ENCODE assay signal across 1 cellular context in the genomic region with DNA sequence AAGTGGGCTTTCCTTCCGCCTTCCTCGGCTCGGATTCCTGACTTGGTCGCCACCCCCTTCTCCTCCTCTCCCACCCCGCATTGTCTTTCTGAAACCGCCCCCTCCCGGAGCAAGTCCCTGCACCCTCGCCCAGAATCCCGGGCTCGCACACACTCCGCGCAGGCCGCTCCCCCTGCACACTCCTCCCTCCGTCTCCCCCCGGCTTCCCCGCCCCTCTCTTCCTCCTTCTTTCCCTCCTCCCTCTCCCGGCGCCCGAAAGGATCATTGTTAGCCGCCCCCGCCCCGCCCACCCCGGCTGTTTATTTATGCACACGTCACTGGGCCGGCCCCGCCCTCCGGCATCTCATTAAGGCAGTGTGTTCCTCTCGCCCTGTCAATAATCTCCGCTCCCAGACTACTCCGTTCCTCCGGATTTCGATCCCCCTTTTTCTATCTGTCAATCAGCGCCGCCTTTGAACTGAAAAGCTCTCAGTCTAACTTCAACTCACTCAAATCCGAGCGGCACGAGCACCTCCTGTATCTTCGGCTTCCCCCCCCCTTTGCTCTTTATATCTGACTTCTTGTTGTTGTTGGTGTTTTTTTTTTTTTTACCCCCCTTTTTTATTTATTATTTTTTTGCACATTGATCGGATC.
A peak's percentile ranks its signal among the peaks of the same experiment; 100 is the strongest.
TF ChIP-seq lines count a peak whose summit lies in the region.

A gene (plus strand): TSS at position 373 of the 633 bp plus-strand sequence. CDS start 510 bp downstream, outside the sequence.

TF ChIP-seq in HepG2, 621 proteins besides CTCF, POLR2A, EP300 and RAD21 (continued from another document and continues in another):
- TF ChIP-seq, protein P1, sequence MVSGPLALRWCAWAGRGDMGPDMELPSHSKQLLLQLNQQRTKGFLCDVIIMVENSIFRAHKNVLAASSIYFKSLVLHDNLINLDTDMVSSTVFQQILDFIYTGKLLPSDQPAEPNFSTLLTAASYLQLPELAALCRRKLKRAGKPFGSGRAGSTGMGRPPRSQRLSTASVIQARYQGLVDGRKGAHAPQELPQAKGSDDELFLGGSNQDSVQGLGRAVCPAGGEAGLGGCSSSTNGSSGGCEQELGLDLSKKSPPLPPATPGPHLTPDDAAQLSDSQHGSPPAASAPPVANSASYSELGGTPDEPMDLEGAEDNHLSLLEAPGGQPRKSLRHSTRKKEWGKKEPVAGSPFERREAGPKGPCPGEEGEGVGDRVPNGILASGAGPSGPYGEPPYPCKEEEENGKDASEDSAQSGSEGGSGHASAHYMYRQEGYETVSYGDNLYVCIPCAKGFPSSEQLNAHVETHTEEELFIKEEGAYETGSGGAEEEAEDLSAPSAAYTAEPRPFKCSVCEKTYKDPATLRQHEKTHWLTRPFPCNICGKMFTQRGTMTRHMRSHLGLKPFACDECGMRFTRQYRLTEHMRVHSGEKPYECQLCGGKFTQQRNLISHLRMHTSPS (CRISPR knock-in tag; IDR thresholded peaks at IDR 0.05; ENCODE audit: low read depth): no peak
- no peak for TF ChIP-seq HHEX (CRISPR knock-in tag; IDR thresholded peaks at IDR 0.05)
- no peak for TF ChIP-seq ZNF552 (CRISPR knock-in tag; IDR thresholded peaks at IDR 0.05; ENCODE audit: borderline replicate concordance)
- TF ChIP-seq, protein P2, sequence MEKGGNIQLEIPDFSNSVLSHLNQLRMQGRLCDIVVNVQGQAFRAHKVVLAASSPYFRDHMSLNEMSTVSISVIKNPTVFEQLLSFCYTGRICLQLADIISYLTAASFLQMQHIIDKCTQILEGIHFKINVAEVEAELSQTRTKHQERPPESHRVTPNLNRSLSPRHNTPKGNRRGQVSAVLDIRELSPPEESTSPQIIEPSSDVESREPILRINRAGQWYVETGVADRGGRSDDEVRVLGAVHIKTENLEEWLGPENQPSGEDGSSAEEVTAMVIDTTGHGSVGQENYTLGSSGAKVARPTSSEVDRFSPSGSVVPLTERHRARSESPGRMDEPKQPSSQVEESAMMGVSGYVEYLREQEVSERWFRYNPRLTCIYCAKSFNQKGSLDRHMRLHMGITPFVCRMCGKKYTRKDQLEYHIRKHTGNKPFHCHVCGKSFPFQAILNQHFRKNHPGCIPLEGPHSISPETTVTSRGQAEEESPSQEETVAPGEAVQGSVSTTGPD (CRISPR knock-in tag; IDR thresholded peaks at IDR 0.05): no peak
- no peak for TF ChIP-seq HNRNPUL1 (IDR thresholded peaks at IDR 0.05; ENCODE audit: low read depth, low read length)
- no peak for TF ChIP-seq MED8 (CRISPR knock-in tag; IDR thresholded peaks at IDR 0.05; ENCODE audit: insufficient replicate concordance)
- TF ChIP-seq MEIS2 (CRISPR knock-in tag; IDR thresholded peaks at IDR 0.05): peak; percentile 96
- no peak for TF ChIP-seq FLYWCH1 (CRISPR knock-in tag; IDR thresholded peaks at IDR 0.05)
- TF ChIP-seq CC2D1A (CRISPR knock-in tag; IDR thresholded peaks at IDR 0.05): no peak
- TF ChIP-seq GPN1 (CRISPR knock-in tag; IDR thresholded peaks at IDR 0.05; ENCODE audit: borderline replicate concordance): no peak
- TF ChIP-seq ONECUT2 (CRISPR knock-in tag; IDR thresholded peaks at IDR 0.05): peak; percentile 68; the same call in 1 of the 2 replicates
- no peak for TF ChIP-seq KMT2A (CRISPR knock-in tag; IDR thresholded peaks at IDR 0.05)
- TF ChIP-seq FOXA1 (IDR thresholded peaks at IDR 0.05): no peak
- TF ChIP-seq FOXA1 (CRISPR knock-in tag; IDR thresholded peaks at IDR 0.05): peak; percentile 31; the same call in 1 of the 2 replicates
- TF ChIP-seq, protein P3, sequence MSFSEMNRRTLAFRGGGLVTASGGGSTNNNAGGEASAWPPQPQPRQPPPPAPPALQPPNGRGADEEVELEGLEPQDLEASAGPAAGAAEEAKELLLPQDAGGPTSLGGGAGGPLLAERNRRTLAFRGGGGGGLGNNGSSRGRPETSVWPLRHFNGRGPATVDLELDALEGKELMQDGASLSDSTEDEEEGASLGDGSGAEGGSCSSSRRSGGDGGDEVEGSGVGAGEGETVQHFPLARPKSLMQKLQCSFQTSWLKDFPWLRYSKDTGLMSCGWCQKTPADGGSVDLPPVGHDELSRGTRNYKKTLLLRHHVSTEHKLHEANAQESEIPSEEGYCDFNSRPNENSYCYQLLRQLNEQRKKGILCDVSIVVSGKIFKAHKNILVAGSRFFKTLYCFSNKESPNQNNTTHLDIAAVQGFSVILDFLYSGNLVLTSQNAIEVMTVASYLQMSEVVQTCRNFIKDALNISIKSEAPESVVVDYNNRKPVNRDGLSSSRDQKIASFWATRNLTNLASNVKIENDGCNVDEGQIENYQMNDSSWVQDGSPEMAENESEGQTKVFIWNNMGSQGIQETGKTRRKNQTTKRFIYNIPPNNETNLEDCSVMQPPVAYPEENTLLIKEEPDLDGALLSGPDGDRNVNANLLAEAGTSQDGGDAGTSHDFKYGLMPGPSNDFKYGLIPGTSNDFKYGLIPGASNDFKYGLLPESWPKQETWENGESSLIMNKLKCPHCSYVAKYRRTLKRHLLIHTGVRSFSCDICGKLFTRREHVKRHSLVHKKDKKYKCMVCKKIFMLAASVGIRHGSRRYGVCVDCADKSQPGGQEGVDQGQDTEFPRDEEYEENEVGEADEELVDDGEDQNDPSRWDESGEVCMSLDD (CRISPR knock-in tag; IDR thresholded peaks at IDR 0.05; ENCODE audit: borderline replicate concordance): no peak
- TF ChIP-seq ZMYM2 (CRISPR knock-in tag; IDR thresholded peaks at IDR 0.05): no peak
- TF ChIP-seq, protein P4, sequence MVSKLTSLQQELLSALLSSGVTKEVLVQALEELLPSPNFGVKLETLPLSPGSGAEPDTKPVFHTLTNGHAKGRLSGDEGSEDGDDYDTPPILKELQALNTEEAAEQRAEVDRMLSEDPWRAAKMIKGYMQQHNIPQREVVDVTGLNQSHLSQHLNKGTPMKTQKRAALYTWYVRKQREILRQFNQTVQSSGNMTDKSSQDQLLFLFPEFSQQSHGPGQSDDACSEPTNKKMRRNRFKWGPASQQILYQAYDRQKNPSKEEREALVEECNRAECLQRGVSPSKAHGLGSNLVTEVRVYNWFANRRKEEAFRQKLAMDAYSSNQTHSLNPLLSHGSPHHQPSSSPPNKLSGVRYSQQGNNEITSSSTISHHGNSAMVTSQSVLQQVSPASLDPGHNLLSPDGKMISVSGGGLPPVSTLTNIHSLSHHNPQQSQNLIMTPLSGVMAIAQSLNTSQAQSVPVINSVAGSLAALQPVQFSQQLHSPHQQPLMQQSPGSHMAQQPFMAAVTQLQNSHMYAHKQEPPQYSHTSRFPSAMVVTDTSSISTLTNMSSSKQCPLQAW (CRISPR knock-in tag; IDR thresholded peaks at IDR 0.05): 0 out of 2 replicates have a peak, but pooled peaks have one; percentile 21
- TF ChIP-seq, protein P5, sequence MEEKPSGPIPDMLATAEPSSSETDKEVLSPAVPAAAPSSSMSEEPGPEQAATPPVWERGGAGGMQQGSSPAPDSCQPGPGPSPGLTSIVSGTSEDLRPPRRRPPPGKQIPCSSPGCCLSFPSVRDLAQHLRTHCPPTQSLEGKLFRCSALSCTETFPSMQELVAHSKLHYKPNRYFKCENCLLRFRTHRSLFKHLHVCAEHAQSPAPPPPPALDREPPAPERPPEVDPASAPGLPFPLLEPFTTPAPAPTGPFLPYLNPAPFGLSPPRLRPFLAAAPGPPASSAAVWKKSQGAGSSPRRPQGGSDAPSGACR (CRISPR knock-in tag; IDR thresholded peaks at IDR 0.05): no peak
- TF ChIP-seq, protein P6, sequence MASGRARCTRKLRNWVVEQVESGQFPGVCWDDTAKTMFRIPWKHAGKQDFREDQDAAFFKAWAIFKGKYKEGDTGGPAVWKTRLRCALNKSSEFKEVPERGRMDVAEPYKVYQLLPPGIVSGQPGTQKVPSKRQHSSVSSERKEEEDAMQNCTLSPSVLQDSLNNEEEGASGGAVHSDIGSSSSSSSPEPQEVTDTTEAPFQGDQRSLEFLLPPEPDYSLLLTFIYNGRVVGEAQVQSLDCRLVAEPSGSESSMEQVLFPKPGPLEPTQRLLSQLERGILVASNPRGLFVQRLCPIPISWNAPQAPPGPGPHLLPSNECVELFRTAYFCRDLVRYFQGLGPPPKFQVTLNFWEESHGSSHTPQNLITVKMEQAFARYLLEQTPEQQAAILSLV (CRISPR knock-in tag; IDR thresholded peaks at IDR 0.05; ENCODE audit: borderline replicate concordance): 0 out of 2 replicates have a peak, but pooled peaks have one; percentile 23
- TF ChIP-seq, protein P7, sequence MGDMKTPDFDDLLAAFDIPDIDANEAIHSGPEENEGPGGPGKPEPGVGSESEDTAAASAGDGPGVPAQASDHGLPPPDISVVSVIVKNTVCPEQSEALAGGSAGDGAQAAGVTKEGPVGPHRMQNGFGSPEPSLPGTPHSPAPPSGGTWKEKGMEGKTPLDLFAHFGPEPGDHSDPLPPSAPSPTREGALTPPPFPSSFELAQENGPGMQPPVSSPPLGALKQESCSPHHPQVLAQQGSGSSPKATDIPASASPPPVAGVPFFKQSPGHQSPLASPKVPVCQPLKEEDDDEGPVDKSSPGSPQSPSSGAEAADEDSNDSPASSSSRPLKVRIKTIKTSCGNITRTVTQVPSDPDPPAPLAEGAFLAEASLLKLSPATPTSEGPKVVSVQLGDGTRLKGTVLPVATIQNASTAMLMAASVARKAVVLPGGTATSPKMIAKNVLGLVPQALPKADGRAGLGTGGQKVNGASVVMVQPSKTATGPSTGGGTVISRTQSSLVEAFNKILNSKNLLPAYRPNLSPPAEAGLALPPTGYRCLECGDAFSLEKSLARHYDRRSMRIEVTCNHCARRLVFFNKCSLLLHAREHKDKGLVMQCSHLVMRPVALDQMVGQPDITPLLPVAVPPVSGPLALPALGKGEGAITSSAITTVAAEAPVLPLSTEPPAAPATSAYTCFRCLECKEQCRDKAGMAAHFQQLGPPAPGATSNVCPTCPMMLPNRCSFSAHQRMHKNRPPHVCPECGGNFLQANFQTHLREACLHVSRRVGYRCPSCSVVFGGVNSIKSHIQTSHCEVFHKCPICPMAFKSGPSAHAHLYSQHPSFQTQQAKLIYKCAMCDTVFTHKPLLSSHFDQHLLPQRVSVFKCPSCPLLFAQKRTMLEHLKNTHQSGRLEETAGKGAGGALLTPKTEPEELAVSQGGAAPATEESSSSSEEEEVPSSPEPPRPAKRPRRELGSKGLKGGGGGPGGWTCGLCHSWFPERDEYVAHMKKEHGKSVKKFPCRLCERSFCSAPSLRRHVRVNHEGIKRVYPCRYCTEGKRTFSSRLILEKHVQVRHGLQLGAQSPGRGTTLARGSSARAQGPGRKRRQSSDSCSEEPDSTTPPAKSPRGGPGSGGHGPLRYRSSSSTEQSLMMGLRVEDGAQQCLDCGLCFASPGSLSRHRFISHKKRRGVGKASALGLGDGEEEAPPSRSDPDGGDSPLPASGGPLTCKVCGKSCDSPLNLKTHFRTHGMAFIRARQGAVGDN (CRISPR knock-in tag; IDR thresholded peaks at IDR 0.05): peak; percentile 78
- TF ChIP-seq GTF3A (CRISPR knock-in tag; conservative IDR thresholded peaks at IDR 0.05): no peak
- no peak for TF ChIP-seq ZIK1 (CRISPR knock-in tag; IDR thresholded peaks at IDR 0.05; ENCODE audit: borderline replicate concordance, low read depth)
- no peak for TF ChIP-seq NFE2L1 (CRISPR knock-in tag; IDR thresholded peaks at IDR 0.05; ENCODE audit: borderline replicate concordance)
- TF ChIP-seq, protein P8, sequence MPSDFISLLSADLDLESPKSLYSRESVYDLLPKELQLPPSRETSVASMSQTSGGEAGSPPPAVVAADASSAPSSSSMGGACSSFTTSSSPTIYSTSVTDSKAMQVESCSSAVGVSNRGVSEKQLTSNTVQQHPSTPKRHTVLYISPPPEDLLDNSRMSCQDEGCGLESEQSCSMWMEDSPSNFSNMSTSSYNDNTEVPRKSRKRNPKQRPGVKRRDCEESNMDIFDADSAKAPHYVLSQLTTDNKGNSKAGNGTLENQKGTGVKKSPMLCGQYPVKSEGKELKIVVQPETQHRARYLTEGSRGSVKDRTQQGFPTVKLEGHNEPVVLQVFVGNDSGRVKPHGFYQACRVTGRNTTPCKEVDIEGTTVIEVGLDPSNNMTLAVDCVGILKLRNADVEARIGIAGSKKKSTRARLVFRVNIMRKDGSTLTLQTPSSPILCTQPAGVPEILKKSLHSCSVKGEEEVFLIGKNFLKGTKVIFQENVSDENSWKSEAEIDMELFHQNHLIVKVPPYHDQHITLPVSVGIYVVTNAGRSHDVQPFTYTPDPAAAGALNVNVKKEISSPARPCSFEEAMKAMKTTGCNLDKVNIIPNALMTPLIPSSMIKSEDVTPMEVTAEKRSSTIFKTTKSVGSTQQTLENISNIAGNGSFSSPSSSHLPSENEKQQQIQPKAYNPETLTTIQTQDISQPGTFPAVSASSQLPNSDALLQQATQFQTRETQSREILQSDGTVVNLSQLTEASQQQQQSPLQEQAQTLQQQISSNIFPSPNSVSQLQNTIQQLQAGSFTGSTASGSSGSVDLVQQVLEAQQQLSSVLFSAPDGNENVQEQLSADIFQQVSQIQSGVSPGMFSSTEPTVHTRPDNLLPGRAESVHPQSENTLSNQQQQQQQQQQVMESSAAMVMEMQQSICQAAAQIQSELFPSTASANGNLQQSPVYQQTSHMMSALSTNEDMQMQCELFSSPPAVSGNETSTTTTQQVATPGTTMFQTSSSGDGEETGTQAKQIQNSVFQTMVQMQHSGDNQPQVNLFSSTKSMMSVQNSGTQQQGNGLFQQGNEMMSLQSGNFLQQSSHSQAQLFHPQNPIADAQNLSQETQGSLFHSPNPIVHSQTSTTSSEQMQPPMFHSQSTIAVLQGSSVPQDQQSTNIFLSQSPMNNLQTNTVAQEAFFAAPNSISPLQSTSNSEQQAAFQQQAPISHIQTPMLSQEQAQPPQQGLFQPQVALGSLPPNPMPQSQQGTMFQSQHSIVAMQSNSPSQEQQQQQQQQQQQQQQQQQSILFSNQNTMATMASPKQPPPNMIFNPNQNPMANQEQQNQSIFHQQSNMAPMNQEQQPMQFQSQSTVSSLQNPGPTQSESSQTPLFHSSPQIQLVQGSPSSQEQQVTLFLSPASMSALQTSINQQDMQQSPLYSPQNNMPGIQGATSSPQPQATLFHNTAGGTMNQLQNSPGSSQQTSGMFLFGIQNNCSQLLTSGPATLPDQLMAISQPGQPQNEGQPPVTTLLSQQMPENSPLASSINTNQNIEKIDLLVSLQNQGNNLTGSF (CRISPR knock-in tag; IDR thresholded peaks at IDR 0.05): no peak
- no peak for TF ChIP-seq RORA (CRISPR knock-in tag; IDR thresholded peaks at IDR 0.05)
- no peak; the same call in 1 of the 2 replicates for TF ChIP-seq HNF4G (IDR thresholded peaks at IDR 0.05; ENCODE audit: borderline replicate concordance, low read depth, low read length)
- no peak for TF ChIP-seq HNF4G (CRISPR knock-in tag; IDR thresholded peaks at IDR 0.05; ENCODE audit: borderline replicate concordance, low read depth)
- TF ChIP-seq MBNL3 (CRISPR knock-in tag; conservative IDR thresholded peaks at IDR 0.05): no peak
- no peak for TF ChIP-seq ARNTL (CRISPR knock-in tag; IDR thresholded peaks at IDR 0.05)
- TF ChIP-seq, protein P9, sequence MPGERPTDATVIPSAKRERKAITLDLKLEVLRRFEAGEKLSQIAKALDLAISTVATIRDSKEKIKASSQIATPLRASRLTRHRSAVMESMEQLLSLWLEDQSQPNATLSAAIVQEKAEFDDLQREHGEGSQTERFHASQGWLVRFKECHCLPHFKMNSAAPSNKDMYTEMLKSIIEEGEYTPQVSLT (CRISPR knock-in tag; IDR thresholded peaks at IDR 0.05; ENCODE audit: borderline replicate concordance, low read depth): no peak
- TF ChIP-seq, protein P10, sequence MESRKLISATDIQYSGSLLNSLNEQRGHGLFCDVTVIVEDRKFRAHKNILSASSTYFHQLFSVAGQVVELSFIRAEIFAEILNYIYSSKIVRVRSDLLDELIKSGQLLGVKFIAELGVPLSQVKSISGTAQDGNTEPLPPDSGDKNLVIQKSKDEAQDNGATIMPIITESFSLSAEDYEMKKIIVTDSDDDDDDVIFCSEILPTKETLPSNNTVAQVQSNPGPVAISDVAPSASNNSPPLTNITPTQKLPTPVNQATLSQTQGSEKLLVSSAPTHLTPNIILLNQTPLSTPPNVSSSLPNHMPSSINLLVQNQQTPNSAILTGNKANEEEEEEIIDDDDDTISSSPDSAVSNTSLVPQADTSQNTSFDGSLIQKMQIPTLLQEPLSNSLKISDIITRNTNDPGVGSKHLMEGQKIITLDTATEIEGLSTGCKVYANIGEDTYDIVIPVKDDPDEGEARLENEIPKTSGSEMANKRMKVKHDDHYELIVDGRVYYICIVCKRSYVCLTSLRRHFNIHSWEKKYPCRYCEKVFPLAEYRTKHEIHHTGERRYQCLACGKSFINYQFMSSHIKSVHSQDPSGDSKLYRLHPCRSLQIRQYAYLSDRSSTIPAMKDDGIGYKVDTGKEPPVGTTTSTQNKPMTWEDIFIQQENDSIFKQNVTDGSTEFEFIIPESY (CRISPR knock-in tag; IDR thresholded peaks at IDR 0.05): no peak
